Comparison of ENCODE assay signal across 8 cellular contexts in the genomic region with DNA sequence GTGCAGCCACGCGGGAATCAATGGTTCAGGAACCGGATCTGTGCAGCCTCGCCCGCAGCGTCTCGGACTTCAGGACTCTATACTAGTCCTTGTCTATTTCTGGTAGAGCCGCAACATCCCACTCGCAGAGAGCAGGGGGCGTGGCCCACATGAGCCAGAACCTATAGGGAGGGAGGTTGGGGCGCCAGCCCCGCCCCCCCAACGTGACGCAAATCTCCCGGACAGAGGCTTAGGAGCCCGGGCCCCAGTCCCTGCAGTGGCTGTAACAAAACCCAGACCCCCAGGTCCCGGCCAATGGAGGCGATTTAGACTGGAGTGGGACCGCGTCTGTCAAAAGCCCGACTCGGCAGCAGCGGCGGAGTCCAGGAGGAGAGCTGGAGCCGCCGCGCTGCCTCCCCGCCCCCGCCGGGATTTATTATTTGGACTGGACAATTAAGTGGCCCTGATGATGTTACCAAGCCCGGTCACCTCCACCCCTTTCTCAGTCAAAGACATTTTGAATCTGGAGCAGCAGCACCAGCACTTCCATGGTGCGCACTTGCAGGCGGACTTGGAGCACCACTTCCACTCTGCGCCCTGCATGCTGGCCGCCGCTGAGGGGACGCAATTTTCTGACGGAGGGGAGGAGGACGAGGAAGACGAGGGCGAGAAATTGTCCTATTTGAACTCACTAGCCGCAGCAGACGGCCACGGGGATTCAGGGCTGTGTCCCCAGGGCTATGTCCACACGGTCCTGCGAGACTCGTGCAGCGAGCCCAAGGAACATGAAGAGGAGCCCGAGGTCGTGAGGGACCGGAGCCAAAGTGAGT. TPM values are rescaled to one million over a fixed set of nuclear protein-coding genes. Genes with fewer than 3 reads are reported as not detected.
DNase-seq lines count a peak whose midpoint lies in the region; ATAC-seq and TF ChIP-seq lines count a peak whose summit lies in the region.

Gene NKX2-3 (plus strand): TSS at position 256 of the 809 bp plus-strand sequence. CDS start 190 bp downstream, at position 446.

- CTCF ChIA-PET in CD4-positive, alpha-beta T cell (lab: Charles Lee), result no interaction called here

- H3K4me3 Mint-ChIP-seq in CD4-positive, alpha-beta T cell, result peak within 1 kb of the TSS; percentile 11

- no peaks in the 10 kb centered on the region for H3K9me3 ChIP-seq in CD4-positive, alpha-beta T cell (ENCODE audit: control insufficient read depth, low read length)
- H3K9me3 ChIP-seq in GM23248 (ENCODE audit: low read depth), result no peaks in the 10 kb centered on the region
- H3K9me3 ChIP-seq in ovary, result no peaks in the 10 kb centered on the region

- H3K27ac Mint-ChIP-seq in CD4-positive, alpha-beta T cell, result no peak within 1 kb of the TSS

- peaks cover 93% of the 10 kb centered on the region for H3K27me3 ChIP-seq in CD4-positive, alpha-beta T cell (ENCODE audit: control insufficient read depth, insufficient read depth, low read length)
- peaks cover 95% of the 10 kb centered on the region for H3K27me3 ChIP-seq in GM23248 (replicated peaks; ENCODE audit: insufficient read depth)
- no peaks in the 10 kb centered on the region for H3K27me3 ChIP-seq in ovary

- no peak for DNase-seq in CD4-positive, alpha-beta T cell
- peak; percentile 61 for DNase-seq in GM23248
- DNase-seq in RPMI7951 (ENCODE audit: low read depth), result peak; percentile 81
- DNase-seq in ovary, result no peak
- DNase-seq in NCI-H2196 (lab: John Stamatoyannopoulos, UW; ENCODE audit: unreplicated experiment), result no peak

- no peaks in the 10 kb centered on the region for H3K4me1 ChIP-seq in GM23248 (ENCODE audit: insufficient read depth)
- H3K4me1 ChIP-seq in ovary (ENCODE audit: insufficient read depth), result peaks cover 3% of the 10 kb centered on the region

- in situ Hi-C loops in GM23248 (cut with MboI), result no loop called here

- H3K27ac ChIP-seq in CD4-positive, alpha-beta T cell (ENCODE audit: low read depth, low read length), result no peak within 1 kb of the TSS
- no peak within 1 kb of the TSS for H3K27ac ChIP-seq in GM23248
- H3K27ac ChIP-seq in ovary, result no peak within 1 kb of the TSS

- ATAC-seq in CD4-positive, alpha-beta T cell (ENCODE audit: poor library complexity), result no peak
- peak; percentile 49 for ATAC-seq in esophagus mucosa
- no peak for ATAC-seq in HG02938 (IDR thresholded peaks at IDR 0.05; ENCODE audit: unreplicated experiment)
- no peak for ATAC-seq in HG03097 (IDR thresholded peaks at IDR 0.05; ENCODE audit: low FRiP score, unreplicated experiment)

- no peak within 1 kb of the TSS for H2AFZ ChIP-seq in GM23248

- POLR2A ChIA-PET in CD4-positive, alpha-beta T cell (lab: Charles Lee), result no interaction called here

- peak within 1 kb of the TSS; percentile 1 for H3K4me2 ChIP-seq in GM23248 (ENCODE audit: unreplicated experiment)

- no peaks in the 10 kb centered on the region for H3F3A ChIP-seq in GM23248 (ENCODE audit: insufficient read depth)

- H3K79me2 ChIP-seq in GM23248 (ENCODE audit: insufficient read depth), result no peaks in the 10 kb centered on the region

- H3K9me3 Mint-ChIP-seq in CD4-positive, alpha-beta T cell, result no peaks in the 10 kb centered on the region

- TF ChIP-seq CTCF in CD4-positive, alpha-beta T cell (IDR thresholded peaks at IDR 0.05), result no peak
- TF ChIP-seq CTCF in ovary (IDR thresholded peaks at IDR 0.05), result no peak

- H4K20me1 ChIP-seq in GM23248 (ENCODE audit: insufficient read depth), result no peaks in the 10 kb centered on the region

- H3K9me2 ChIP-seq in GM23248 (ENCODE audit: insufficient read depth), result no peaks in the 10 kb centered on the region

- H3K36me3 ChIP-seq in GM23248 (ENCODE audit: low read depth) (no peaks in the 10 kb centered on the region), ovary (no peaks in the 10 kb centered on the region)

- intact Hi-C loops in CD4-positive, alpha-beta T cell (cut with DNase I, micrococcal nuclease), result no loop called here
- intact Hi-C loops in ovary (cut with DNase I), result no loop called here

- peaks cover 89% of the 10 kb centered on the region for H3K27me3 Mint-ChIP-seq in CD4-positive, alpha-beta T cell

- TF ChIP-seq EP300 in ovary (IDR thresholded peaks at IDR 0.05), result no peak

- no peaks in the 10 kb centered on the region for H3K36me3 Mint-ChIP-seq in CD4-positive, alpha-beta T cell (ENCODE audit: low read depth)

- 6 to 8% methylated on average over 49 to 51 of the region's 51 CpGs for WGBS in GM23248 (ENCODE audit: low coverage in 1 of 2, low lambda C conversion rate in 2 of 2, missing lambda C conversion rate in 2 of 2), 2 experiments
- WGBS in ovary, 3 donors, result 5 to 6% (median 5%) methylated on average over 47 to 51 of the region's 51 CpGs

- peaks cover 64% of the 10 kb centered on the region for H3K4me1 Mint-ChIP-seq in CD4-positive, alpha-beta T cell (ENCODE audit: low read depth)

- TF ChIP-seq POLR2A in ovary (IDR thresholded peaks at IDR 0.05), result no peak

- H3K9ac ChIP-seq in GM23248, result no peak within 1 kb of the TSS

- H3K4me3 ChIP-seq in GM23248 (0 out of 2 replicates have a peak within 1 kb of the TSS, but pooled peaks have one; percentile 1), ovary (peak within 1 kb of the TSS; percentile 22)

RNA-seq across cellular contexts. Expression of gene NKX2-3, which starts in this region (rescaled TPM):
- total RNA-seq in CD4-positive, alpha-beta T cell, result not detected
- not detected in 2 replicates for total RNA-seq in GM23248 (2014; rRNA removed; shearing (Covaris generic))
- polyA plus RNA-seq in GM23248 (2016; fragmentation: Nextera tagmentation; extraction: Ambion mirVana) (not detected in 2 replicates), ovary (under 1 TPM; 0.07 to 0.12 TPM)
- total RNA-seq in RPMI7951 (2014; rRNA removed; shearing (Covaris generic)), result 0.59 TPM in 1 of 2 replicates, not detected in the other
- total RNA-seq in esophagus mucosa (0.12 TPM), ovary (under 1 TPM in 1 of 7 donors, not detected in 6; 0.18 TPM)

Comparison
In these comparisons a context has a peak if more than half of its experiments do, and no peak if none do; other contexts are left out.
1. Peak in DNase-seq, H3K4me3 ChIP-seq and H3K4me2 ChIP-seq in GM23248; RNA of the gene not detected or under 1 TPM.
2. Peak in DNase-seq in RPMI7951; RNA of the gene not detected or under 1 TPM.
3. Peak in ATAC-seq in esophagus mucosa; RNA of the gene not detected or under 1 TPM.